ENCODE assay signal across 8 cellular contexts in the genomic region with DNA sequence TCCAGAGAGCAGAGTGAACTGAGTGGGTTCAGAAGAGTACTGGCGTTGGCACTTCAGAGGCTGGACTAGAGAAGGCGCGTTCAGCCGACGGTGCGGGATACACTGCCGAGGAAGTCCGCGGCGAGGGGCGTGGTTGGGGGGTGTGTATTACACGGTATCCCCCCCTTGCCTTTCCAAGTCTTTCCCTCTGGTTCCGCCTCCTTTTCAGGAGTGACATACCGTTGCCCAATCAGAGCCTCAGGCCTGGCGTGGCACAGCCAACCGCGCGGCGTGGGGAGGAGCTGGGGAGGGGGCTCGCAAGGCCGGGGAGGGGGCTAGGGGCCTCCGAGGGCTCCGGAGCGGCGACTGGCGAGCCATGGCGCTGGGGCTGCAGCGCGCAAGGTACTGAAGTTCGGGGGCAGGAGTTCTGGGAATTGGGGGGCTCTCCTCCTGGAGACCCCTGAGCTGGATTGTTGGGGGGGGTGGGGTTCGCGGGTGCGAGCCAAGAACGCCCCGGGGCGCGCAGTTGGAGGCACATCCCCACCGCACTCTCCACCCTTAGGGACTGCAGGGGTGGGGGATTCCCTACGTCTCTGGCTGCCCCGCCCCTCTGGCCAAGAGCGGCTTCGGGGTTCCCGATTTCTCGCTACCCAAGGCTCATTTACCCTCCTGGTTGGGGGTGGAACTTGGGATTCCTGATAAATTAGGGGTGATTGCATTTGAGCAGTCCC. TPM values are rescaled to one million over a fixed set of nuclear protein-coding genes. Genes with fewer than 3 reads are reported as not detected.
DNase-seq lines count a peak whose midpoint lies in the region; ATAC-seq and TF ChIP-seq lines count a peak whose summit lies in the region.

A gene (plus strand): TSS at position 321 of the 710 bp plus-strand sequence. CDS start 35 bp downstream, at position 356.

- H2BK5ac ChIP-seq in trophoblast cell (ENCODE audit: low read depth, low read length, poor library complexity) = no peak within 1 kb of the TSS

- H2BK12ac ChIP-seq in trophoblast cell (ENCODE audit: low read length) = no peak within 1 kb of the TSS

- H3K27ac ChIP-seq in WERI-Rb-1 = no peak within 1 kb of the TSS
- peak within 1 kb of the TSS; percentile 96 to 97 for H3K27ac ChIP-seq in right atrium auricular region
- no peak within 1 kb of the TSS for H3K27ac ChIP-seq in trophoblast cell (ENCODE audit: low read depth, low read length)

- no CpG with 5 or more reads among the region's 44 CpGs for WGBS in trophoblast cell (ENCODE audit: extremely low coverage, insufficient coverage, insufficient read length)

- peak within 1 kb of the TSS; percentile 75 for H4K8ac ChIP-seq in trophoblast cell (ENCODE audit: low read depth, low read length)

- no peak for ATAC-seq in HG03108 (IDR thresholded peaks at IDR 0.05; ENCODE audit: unreplicated experiment)
- no peak for ATAC-seq in HG03432 (IDR thresholded peaks at IDR 0.05; ENCODE audit: unreplicated experiment)
- no peak for ATAC-seq in HG03039 (IDR thresholded peaks at IDR 0.05; ENCODE audit: unreplicated experiment)

- H3K4me3 ChIP-seq in WERI-Rb-1 (ENCODE audit: low read depth, low read length) = peak within 1 kb of the TSS; percentile 39
- H3K4me3 ChIP-seq in right atrium auricular region = peak within 1 kb of the TSS; percentile 58 to 65
- H3K4me3 ChIP-seq in trophoblast cell (ENCODE audit: low read depth, low read length) = peak within 1 kb of the TSS; percentile 73

- H3K14ac ChIP-seq in trophoblast cell (ENCODE audit: low read length) = no peak within 1 kb of the TSS

- peaks cover 2% of the 10 kb centered on the region for H3K79me2 ChIP-seq in trophoblast cell (ENCODE audit: control insufficient read depth, insufficient read depth, low read length, poor library complexity)

- H4K12ac ChIP-seq in trophoblast cell (ENCODE audit: low read depth, low read length) = peak within 1 kb of the TSS; percentile 22

- no peak within 1 kb of the TSS for H2BK120ac ChIP-seq in trophoblast cell (ENCODE audit: insufficient read depth, low read length, poor library complexity)

- H3K27me3 ChIP-seq in WERI-Rb-1 (ENCODE audit: insufficient read depth, low read depth, severe bottlenecking) = no peaks in the 10 kb centered on the region
- no peaks in the 10 kb centered on the region for H3K27me3 ChIP-seq in right atrium auricular region
- no peaks in the 10 kb centered on the region for H3K27me3 ChIP-seq in trophoblast cell (ENCODE audit: insufficient read depth, low read length)

- DNase-seq in DMS79 (lab: John Stamatoyannopoulos, UW) = peak; percentile 10
- peak; percentile 75 for DNase-seq in WERI-Rb-1
- peak; percentile 75 for DNase-seq in right atrium auricular region (ENCODE audit: low spot score)
- DNase-seq in trophoblast cell = no peak
- no peak for DNase-seq in COLO668 (lab: John Stamatoyannopoulos, UW; ENCODE audit: unreplicated experiment)

- no peaks in the 10 kb centered on the region for H3K36me3 ChIP-seq in WERI-Rb-1
- no peaks in the 10 kb centered on the region for H3K36me3 ChIP-seq in right atrium auricular region
- no peaks in the 10 kb centered on the region for H3K36me3 ChIP-seq in trophoblast cell (ENCODE audit: control insufficient read depth in 1 of 2, insufficient read depth in 2 of 2, low read length in 2 of 2)

- peaks cover 3% of the 10 kb centered on the region for H3K9me3 ChIP-seq in WERI-Rb-1 (ENCODE audit: severe bottlenecking)
- H3K9me3 ChIP-seq in right atrium auricular region = no peaks in the 10 kb centered on the region
- no peaks in the 10 kb centered on the region for H3K9me3 ChIP-seq in trophoblast cell (ENCODE audit: insufficient read depth, low read depth, low read length)

- H3K23ac ChIP-seq in trophoblast cell (ENCODE audit: low read length) = no peak within 1 kb of the TSS

- H2AK5ac ChIP-seq in trophoblast cell (ENCODE audit: low read length) = no peak within 1 kb of the TSS

- H2AFZ ChIP-seq in trophoblast cell (ENCODE audit: insufficient read depth, low read length, poor library complexity) = peak within 1 kb of the TSS; percentile 95

- peak within 1 kb of the TSS; percentile 27 for H4K91ac ChIP-seq in trophoblast cell (ENCODE audit: low read depth, low read length)

- H3K4me1 ChIP-seq in right atrium auricular region (peaks cover 0 to 53% of the 10 kb centered on the region in 2 donors), trophoblast cell (ENCODE audit: control insufficient read depth in 1 of 2, insufficient read depth in 2 of 2, low read length in 2 of 2) (peaks cover 3 to 7% of the 10 kb centered on the region in 2 experiments)

- H3K79me1 ChIP-seq in trophoblast cell (ENCODE audit: low read length) = peaks cover 6% of the 10 kb centered on the region

- H3K9ac ChIP-seq in trophoblast cell (ENCODE audit: low read length) = peak within 1 kb of the TSS; percentile 33

- peak within 1 kb of the TSS; percentile 96 for H3K4me2 ChIP-seq in trophoblast cell (ENCODE audit: low read length)

- no peak for TF ChIP-seq CTCF in WERI-Rb-1 (IDR thresholded peaks at IDR 0.05; ENCODE audit: low read depth, low read length)
- no peak for TF ChIP-seq CTCF in right atrium auricular region (IDR thresholded peaks at IDR 0.05)

- peak within 1 kb of the TSS; percentile 19 for H3K4ac ChIP-seq in trophoblast cell (ENCODE audit: low read depth, low read length)

- H3K18ac ChIP-seq in trophoblast cell (ENCODE audit: low read length) = peak within 1 kb of the TSS; percentile 2

RNA-seq across cellular contexts. Expression of the gene that starts here (rescaled TPM):
- 100 to 1,000 TPM in 1 of 2 donors, 10 to 100 TPM in 1; 73.1 to 123 TPM for total RNA-seq in right atrium auricular region
- 7.6 and 9.8 TPM in 2 replicates for polyA plus RNA-seq in trophoblast cell (2013)

Comparison
In these comparisons a context has a peak if more than half of its experiments do, and no peak if none do; other contexts are left out.
1. DNase-seq: peak in DMS79 (single experiment), WERI-Rb-1 (single experiment) and right atrium auricular region (single experiment); none in trophoblast cell (0 of 2) and COLO668 (single experiment).
2. H3K27ac ChIP-seq: peak in right atrium auricular region (2 of 2); none in WERI-Rb-1 (single experiment) and trophoblast cell (single experiment).
3. Peak in every context shown above with its lines, with median percentiles within 50 percentile points of each other: H3K4me3 ChIP-seq.